Comparison of ENCODE assay signal across 10 cellular contexts in the genomic region with DNA sequence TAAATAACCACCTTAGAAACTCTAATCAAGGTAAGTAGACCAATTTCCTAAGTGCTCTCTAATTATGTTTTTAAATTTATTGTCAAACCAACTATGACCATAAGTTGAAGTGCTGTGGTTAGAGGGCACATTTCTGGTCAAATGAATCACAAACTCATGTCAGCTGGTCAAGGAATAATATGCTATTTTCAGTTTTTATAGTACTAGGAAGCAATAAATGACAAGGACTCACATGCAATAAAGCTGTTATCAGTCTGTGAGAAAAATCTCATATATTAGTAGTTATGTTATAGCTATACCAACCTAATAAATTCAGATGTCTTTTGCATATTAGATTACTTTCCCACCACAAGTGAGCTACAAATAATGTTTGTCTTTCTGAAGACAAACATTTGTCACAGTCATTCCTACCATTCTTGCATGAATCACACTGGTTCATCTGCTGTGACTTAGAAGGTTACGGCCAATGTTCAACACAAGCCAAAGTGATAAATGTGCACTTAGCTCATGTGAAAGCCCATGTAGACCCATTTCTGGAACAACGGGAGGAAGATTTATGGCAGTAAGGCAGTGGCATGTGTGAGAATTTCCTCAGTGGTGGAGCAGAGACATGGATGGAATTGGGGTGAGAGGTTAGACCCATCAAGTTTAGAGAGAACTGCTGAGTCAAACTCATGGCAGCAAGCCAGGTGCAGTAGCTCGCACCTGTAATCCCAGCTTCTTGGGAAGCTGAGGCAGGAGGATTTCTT. TPM values are rescaled to one million over a fixed set of nuclear protein-coding genes. Genes with fewer than 3 reads are reported as not detected.
DNase-seq lines count a peak whose midpoint lies in the region; ATAC-seq and TF ChIP-seq lines count a peak whose summit lies in the region.
"Had no signal": no experiment of that assay in that cellular context is flagged by ENCODE, and none has a peak within 500 bp of the region (broad histone marks: within the 10 kb centered on the region; RNA-seq: fewer than 3 reads in every experiment).

No MANE protein-coding gene starts in this region.

- no peak overlapping the region for H3K4me3 Mint-ChIP-seq in progenitor cell of endocrine pancreas (ENCODE audit: low read depth)

- H3K27ac Mint-ChIP-seq in progenitor cell of endocrine pancreas, result peak overlapping the region; percentile 65

- peak; percentile 28 for DNase-seq in NCI-H226
- DNase-seq in dermis microvascular lymphatic vessel endothelial cell (ENCODE audit: low read depth in 2 of 2), result peak; percentile 24 to 78
- no peak for DNase-seq in progenitor cell of endocrine pancreas (ENCODE audit: low spot score, unreplicated experiment)
- DNase-seq in activated gamma-delta T cell treated with Interleukin-2 at 50 U/mL for 16 hours, result no peak
- DNase-seq in amygdala (lab: John Stamatoyannopoulos, UW), result no peak
- DNase-seq: effector CD4-positive, alpha-beta T cell; left ventricle myocardium inferior had no signal

- peaks cover 2% of the 10 kb centered on the region for H3K4me1 Mint-ChIP-seq in progenitor cell of endocrine pancreas (ENCODE audit: low read depth)

- H3K9me3 Mint-ChIP-seq in progenitor cell of endocrine pancreas (ENCODE audit: low read depth), result no peaks in the 10 kb centered on the region

- no peaks in the 10 kb centered on the region for H3K36me3 Mint-ChIP-seq in progenitor cell of endocrine pancreas (ENCODE audit: insufficient read depth)

- no peaks in the 10 kb centered on the region for H3K27me3 Mint-ChIP-seq in progenitor cell of endocrine pancreas

- ATAC-seq in GM18511 (IDR thresholded peaks at IDR 0.05; ENCODE audit: unreplicated experiment) (peak; percentile 68), HG02610 (IDR thresholded peaks at IDR 0.05; ENCODE audit: unreplicated experiment) (no peak), GM19328 (IDR thresholded peaks at IDR 0.05; ENCODE audit: unreplicated experiment) (no peak)

- no peak for TF ChIP-seq CTCF in progenitor cell of endocrine pancreas (IDR thresholded peaks at IDR 0.05; ENCODE audit: unreplicated experiment)

RNA-seq across cellular contexts. Expression of a gene that starts 27.4 kb away (rescaled TPM):
- total RNA-seq in dermis microvascular lymphatic vessel endothelial cell, result 18.1 and 27.3 TPM in 2 replicates
- total RNA-seq in progenitor cell of endocrine pancreas, result 18.8 and 25.4 TPM in 2 replicates

RNA-seq across cellular contexts. Expression of a gene that starts 58.9 kb away (rescaled TPM):
- total RNA-seq in dermis microvascular lymphatic vessel endothelial cell (17.4 and 17.6 TPM in 2 replicates), progenitor cell of endocrine pancreas (31.2 and 32.6 TPM in 2 replicates)

Comparison
In these comparisons a context has a peak if more than half of its experiments do, and no peak if none do; other contexts are left out.
1. DNase-seq: peak in NCI-H226 (single experiment) and dermis microvascular lymphatic vessel endothelial cell (2 of 2); none in progenitor cell of endocrine pancreas (single experiment), activated gamma-delta T cell treated with Interleukin-2 at 50 U/mL for 16 hours (single experiment) and amygdala (0 of 56).